ENCODE assay signal across 6 cellular contexts in the genomic region with DNA sequence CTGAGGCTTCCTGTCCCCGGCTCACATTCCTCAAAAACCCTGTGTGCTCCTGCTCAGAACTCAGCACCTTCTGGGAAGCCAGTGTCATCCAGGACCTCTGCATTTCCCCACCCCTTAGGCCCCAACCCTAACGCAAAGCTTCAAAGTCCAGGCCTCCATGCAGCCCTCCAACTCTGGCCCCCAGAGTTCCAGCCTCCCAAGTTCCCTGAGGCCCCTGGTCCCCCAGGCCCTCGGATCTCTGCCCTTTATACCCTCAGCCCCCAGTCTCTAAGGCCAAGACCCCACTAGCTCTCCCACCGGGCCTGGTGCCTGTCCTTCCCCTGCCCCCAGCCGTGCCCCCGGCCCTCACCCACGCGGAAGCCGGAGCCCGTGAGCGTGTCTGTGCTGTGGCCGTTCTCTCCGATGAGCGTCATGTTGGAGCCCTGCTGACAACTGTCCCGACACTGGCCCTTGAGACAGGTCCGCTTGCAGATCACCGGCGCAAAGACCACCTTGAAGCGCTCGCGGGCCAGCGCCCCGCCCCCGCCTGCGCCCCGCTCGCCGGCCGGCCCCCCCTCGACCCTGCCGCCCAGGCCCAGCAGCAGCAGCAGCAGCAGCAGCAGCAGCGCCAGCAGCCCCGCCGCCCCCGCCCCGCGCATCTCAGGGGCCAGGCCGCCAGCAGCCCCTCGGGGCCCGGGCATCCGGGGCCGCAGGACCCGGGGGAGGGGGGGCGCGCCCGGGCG. TPM values are rescaled to one million over a fixed set of nuclear protein-coding genes. Genes with fewer than 3 reads are reported as not detected.
DNase-seq lines count a peak whose midpoint lies in the region; ATAC-seq and TF ChIP-seq lines count a peak whose summit lies in the region.

No MANE protein-coding gene starts in this region.

- no peak for TF ChIP-seq EP300 in Ishikawa (IDR thresholded peaks at IDR 0.05; ENCODE audit: borderline replicate concordance)

- H3K36me3 Mint-ChIP-seq in progenitor cell of endocrine pancreas (ENCODE audit: insufficient read depth) = no peaks in the 10 kb centered on the region

- H3K4me3 Mint-ChIP-seq in progenitor cell of endocrine pancreas (ENCODE audit: low read depth) = peak overlapping the region; percentile 71

- no peak for TF ChIP-seq RAD21 in Ishikawa (IDR thresholded peaks at IDR 0.05; ENCODE audit: low read depth)

- peak overlapping the region; percentile 97 to 99 for H3K27ac ChIP-seq in coronary artery

- H3K27ac Mint-ChIP-seq in progenitor cell of endocrine pancreas = peak overlapping the region; percentile 25

- in situ Hi-C loops in G401 (cut with HindIII; ENCODE audit: low sequenced_read_pairs) = no loop called here

- no peak for TF ChIP-seq CTCF in coronary artery (IDR thresholded peaks at IDR 0.05)
- TF ChIP-seq CTCF in progenitor cell of endocrine pancreas (IDR thresholded peaks at IDR 0.05; ENCODE audit: unreplicated experiment) = no peak

- peaks cover 40% of the 10 kb centered on the region for H3K27me3 Mint-ChIP-seq in progenitor cell of endocrine pancreas

- no peak for ATAC-seq in HG02973 (IDR thresholded peaks at IDR 0.05; ENCODE audit: unreplicated experiment)

- DNase-seq in coronary artery (ENCODE audit: low spot score) = peak; percentile 78
- no peak for DNase-seq in progenitor cell of endocrine pancreas (ENCODE audit: low spot score, unreplicated experiment)
- DNase-seq in G401 (ENCODE audit: low spot score) = no peak
- no peak for DNase-seq in amniotic stem cell (lab: John Stamatoyannopoulos, UW)

- H3K4me1 Mint-ChIP-seq in progenitor cell of endocrine pancreas (ENCODE audit: low read depth) = peaks cover 14% of the 10 kb centered on the region

- H3K4me3 ChIP-seq in coronary artery = peak overlapping the region; percentile 82

- no peaks in the 10 kb centered on the region for H3K9me3 Mint-ChIP-seq in progenitor cell of endocrine pancreas (ENCODE audit: low read depth)

TF ChIP-seq in Ishikawa, 13 proteins besides CTCF, POLR2A, EP300 and RAD21:
- TF ChIP-seq EGR1 (IDR thresholded peaks at IDR 0.05) (0 out of 2 replicates have a peak, but pooled peaks have one; percentile 10), CEBPB (IDR thresholded peaks at IDR 0.05) (no peak)
TF ChIP-seq in Ishikawa: peak in this region for 1.

RNA-seq across cellular contexts. Expression of a gene that starts 0.7 kb away (rescaled TPM):
- total RNA-seq in progenitor cell of endocrine pancreas = 55.3 and 57.7 TPM in 2 replicates
- total RNA-seq in G401 (2014; rRNA removed; shearing (Covaris generic)) = 32.5 and 53.2 TPM in 2 replicates

RNA-seq across cellular contexts. Expression of a gene that starts 12.8 kb away (rescaled TPM):
- 25.3 and 25.9 TPM in 2 replicates for total RNA-seq in progenitor cell of endocrine pancreas
- total RNA-seq in G401 (2014; rRNA removed; shearing (Covaris generic)) = 72.3 and 72.7 TPM in 2 replicates

RNA-seq across cellular contexts. Expression of a gene that starts 14.9 kb away (rescaled TPM):
- 62.5 and 65.0 TPM in 2 replicates for total RNA-seq in progenitor cell of endocrine pancreas
- 28.1 and 58.6 TPM in 2 replicates for total RNA-seq in G401 (2014; rRNA removed; shearing (Covaris generic))

RNA-seq across cellular contexts. Expression of a gene that starts 18.4 kb away (rescaled TPM):
- 13.0 and 15.2 TPM in 2 replicates for total RNA-seq in progenitor cell of endocrine pancreas
- total RNA-seq in G401 (2014; rRNA removed; shearing (Covaris generic)) = 8.7 and 16.5 TPM in 2 replicates

RNA-seq across cellular contexts. Expression of a gene that starts 32.6 kb away (rescaled TPM):
- total RNA-seq in progenitor cell of endocrine pancreas = 61.4 and 66.3 TPM in 2 replicates
- 77.6 and 80.4 TPM in 2 replicates for total RNA-seq in G401 (2014; rRNA removed; shearing (Covaris generic))
